ENCODE assay signal across 8 cellular contexts in the genomic region with DNA sequence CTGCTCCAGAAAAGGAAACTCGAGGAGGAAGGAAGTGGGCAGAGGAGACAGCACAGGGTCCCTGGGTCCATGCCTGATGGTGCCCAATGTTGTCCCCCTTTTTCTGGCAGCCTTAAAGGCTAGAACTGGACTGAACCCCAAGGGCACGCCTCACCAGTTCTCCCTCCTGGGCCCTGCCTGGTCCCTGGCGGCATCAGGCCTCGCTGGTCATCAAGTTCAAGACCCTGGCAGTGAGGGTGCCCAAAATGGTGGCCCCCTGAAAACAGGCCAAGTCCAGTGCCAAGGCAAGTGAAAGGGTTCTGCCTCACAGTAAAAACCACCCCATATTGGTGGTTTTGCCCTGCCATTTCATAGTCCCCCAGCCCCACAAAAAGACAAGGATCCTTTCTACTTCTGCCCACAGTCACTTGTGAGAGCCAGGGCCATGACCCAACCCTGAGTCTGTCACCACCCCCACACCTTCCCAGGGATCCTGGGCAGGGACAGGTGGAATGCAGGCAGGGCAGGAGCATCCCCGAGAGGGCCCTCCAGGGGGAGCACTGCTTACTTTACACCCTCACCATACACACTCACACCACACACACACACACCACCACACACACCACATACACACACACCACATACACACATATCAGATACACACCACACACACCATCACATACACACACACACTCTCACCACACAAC.
DNase-seq lines count a peak whose midpoint lies in the region; ATAC-seq and TF ChIP-seq lines count a peak whose summit lies in the region.

No MANE protein-coding gene starts in this region.

- H3K9me3 Mint-ChIP-seq in activated CD4-positive, alpha-beta T cell treated with anti-CD3 and anti-CD28 coated beads, Interleukin-2, amount 10 ng/mL, durations not matched to agents 24 days and 14 days, result peaks cover 12% of the 10 kb centered on the region

- H3K9ac ChIP-seq in OCI-LY1 (ENCODE audit: low read length), result no peak overlapping the region

- no peaks in the 10 kb centered on the region for H4K20me1 ChIP-seq in OCI-LY1 (ENCODE audit: insufficient read depth, low read length)

- no peak overlapping the region for H3K4me2 ChIP-seq in OCI-LY1 (ENCODE audit: low read length)

- no peaks in the 10 kb centered on the region for H3K9me2 ChIP-seq in OCI-LY1 (ENCODE audit: low read depth, low read length)

- DNase-seq in activated CD4-positive, alpha-beta T cell treated with anti-CD3 and anti-CD28 coated beads, Interleukin-2, amount 10 ng/mL, durations not matched to agents 24 days and 14 days, result peak; percentile 69
- no peak for DNase-seq in activated CD4-positive, alpha-beta T cell treated with anti-CD3 and anti-CD28 coated beads, Interleukin-2, amount 50 U/mL, for 4 hours
- DNase-seq in right lobe of liver (no peak), NCI-H2029 (lab: John Stamatoyannopoulos, UW) (no peak), left ventricle myocardium inferior (no peak)

- peaks cover 15% of the 10 kb centered on the region for H3K27me3 Mint-ChIP-seq in activated CD4-positive, alpha-beta T cell treated with anti-CD3 and anti-CD28 coated beads, Interleukin-2, amount 10 ng/mL, durations not matched to agents 24 days and 14 days

- no peak for TF ChIP-seq POLR2A in right lobe of liver (IDR thresholded peaks at IDR 0.05)
- no peak for TF ChIP-seq POLR2A in gastroesophageal sphincter (IDR thresholded peaks at IDR 0.05)

- no peaks in the 10 kb centered on the region for H3K79me2 ChIP-seq in OCI-LY1 (ENCODE audit: insufficient read depth, low read length)

- H3K27ac Mint-ChIP-seq in activated CD4-positive, alpha-beta T cell treated with anti-CD3 and anti-CD28 coated beads, Interleukin-2, amount 10 ng/mL, durations not matched to agents 24 days and 14 days, result no peak overlapping the region

- TF ChIP-seq CTCF in OCI-LY1 (IDR thresholded peaks at IDR 0.05; ENCODE audit: low read length), result peak; percentile 32; the same call in 1 of the 2 replicates
- TF ChIP-seq CTCF in right lobe of liver (IDR thresholded peaks at IDR 0.05), result peak in 3 of 4 donors; percentile 6 to 28 (median 23)
- no peak for TF ChIP-seq CTCF in gastroesophageal sphincter (IDR thresholded peaks at IDR 0.05)
- no peak for TF ChIP-seq CTCF in left ventricle myocardium inferior (IDR thresholded peaks at IDR 0.05; ENCODE audit: borderline replicate concordance)

- H3K4me1 ChIP-seq in OCI-LY1 (ENCODE audit: insufficient read depth, low read length, severe bottlenecking) (no peaks in the 10 kb centered on the region), right lobe of liver (peaks cover 0 to 4% (median 0%) of the 10 kb centered on the region in 4 donors), gastroesophageal sphincter (peaks cover 0 to 11% (median 0%) of the 10 kb centered on the region in 3 donors), left ventricle myocardium inferior (peaks cover 13% of the 10 kb centered on the region)

- intact Hi-C loops in activated CD4-positive, alpha-beta T cell treated with anti-CD3 and anti-CD28 coated beads, Interleukin-2, amount 10 ng/mL, durations not matched to agents 24 days and 14 days (cut with micrococcal nuclease), result loop anchor here (1.0 to 5.0 kb wide), 3 partner anchors 108 to 1667 kb away; a partner anchor contains a TSS
- intact Hi-C loops in right lobe of liver (cut with DNase I) (no loop called here), left ventricle myocardium inferior (cut with micrococcal nuclease) (loop anchor here (10.0 kb wide), 1 partner anchor 335 kb away; no protein-coding TSS in a partner anchor)

- H3K4me1 Mint-ChIP-seq in activated CD4-positive, alpha-beta T cell treated with anti-CD3 and anti-CD28 coated beads, Interleukin-2, amount 10 ng/mL, durations not matched to agents 24 days and 14 days, result peaks cover 16% of the 10 kb centered on the region

- H3K27me3 ChIP-seq in OCI-LY1 (ENCODE audit: insufficient read depth, low read length), result no peaks in the 10 kb centered on the region
- no peaks in the 10 kb centered on the region for H3K27me3 ChIP-seq in right lobe of liver
- H3K27me3 ChIP-seq in gastroesophageal sphincter, result no peaks in the 10 kb centered on the region
- peaks cover 13% of the 10 kb centered on the region for H3K27me3 ChIP-seq in left ventricle myocardium inferior (ENCODE audit: low read depth)

- H3F3A ChIP-seq in OCI-LY1 (ENCODE audit: insufficient read depth, low read length), result no peaks in the 10 kb centered on the region

- no peaks in the 10 kb centered on the region for H3K9me3 ChIP-seq in OCI-LY1 (ENCODE audit: low read length)
- H3K9me3 ChIP-seq in right lobe of liver, result no peaks in the 10 kb centered on the region
- H3K9me3 ChIP-seq in gastroesophageal sphincter, result peaks cover 0 to 22% (median 0%) of the 10 kb centered on the region in 3 donors
- H3K9me3 ChIP-seq in left ventricle myocardium inferior (replicated peaks), result no peaks in the 10 kb centered on the region

- ATAC-seq in HG02623 (IDR thresholded peaks at IDR 0.05; ENCODE audit: unreplicated experiment) (peak; percentile 13), right lobe of liver (peak; percentile 45 to 63 (median 50)), gastroesophageal sphincter (no peak)

- TF ChIP-seq EP300 in gastroesophageal sphincter (IDR thresholded peaks at IDR 0.05), result no peak

- 11% methylated on average over 2 of the region's 5 CpGs for WGBS in right lobe of liver (ENCODE audit: insufficient coverage, low coverage, low lambda C conversion rate, missing lambda C conversion rate)
- WGBS in gastroesophageal sphincter (ENCODE audit: low coverage in 1 of 2), 2 donors, result 67% methylated on average over 2 of the region's 5 CpGs; no CpG with 5 or more reads in 1 of the 2 donors

- H2AFZ ChIP-seq in OCI-LY1 (ENCODE audit: low read length), result no peak overlapping the region

- H3K36me3 Mint-ChIP-seq in activated CD4-positive, alpha-beta T cell treated with anti-CD3 and anti-CD28 coated beads, Interleukin-2, amount 10 ng/mL, durations not matched to agents 24 days and 14 days (ENCODE audit: low read depth), result no peaks in the 10 kb centered on the region

- H3K4me3 ChIP-seq in OCI-LY1 (ENCODE audit: low read depth, low read length, poor library complexity, severe bottlenecking) (no peak overlapping the region), right lobe of liver (no peak overlapping the region), gastroesophageal sphincter (no peak overlapping the region), left ventricle myocardium inferior (no peak overlapping the region)

- H3K4me3 Mint-ChIP-seq in activated CD4-positive, alpha-beta T cell treated with anti-CD3 and anti-CD28 coated beads, Interleukin-2, amount 10 ng/mL, durations not matched to agents 24 days and 14 days, result peak overlapping the region; percentile 45

- H3K27ac ChIP-seq in OCI-LY1 (ENCODE audit: low read depth, low read length, poor library complexity, severe bottlenecking) (no peak overlapping the region), right lobe of liver (no peak overlapping the region), gastroesophageal sphincter (no peak overlapping the region), left ventricle myocardium inferior (replicated peaks) (no peak overlapping the region)

- H3K36me3 ChIP-seq in OCI-LY1 (ENCODE audit: insufficient read depth, low read length) (no peaks in the 10 kb centered on the region), right lobe of liver (no peaks in the 10 kb centered on the region), gastroesophageal sphincter (no peaks in the 10 kb centered on the region), left ventricle myocardium inferior (no peaks in the 10 kb centered on the region)

Comparison
In these comparisons a context has a peak if more than half of its experiments do, and no peak if none do; other contexts are left out.
1. CTCF ChIP-seq: peak in OCI-LY1 (single experiment) and right lobe of liver (3 of 4); none in gastroesophageal sphincter (0 of 4) and left ventricle myocardium inferior (single experiment).
2. intact Hi-C loops: an anchor here in activated CD4-positive, alpha-beta T cell treated with anti-CD3 and anti-CD28 coated beads, Interleukin-2, amount 10 ng/mL, durations not matched to agents 24 days and 14 days (1.0 to 5.0 kb wide) and left ventricle myocardium inferior (10.0 kb wide); none called in right lobe of liver.